Comparison of ENCODE assay signal across 1 cellular context in genomic region chr12:12551115-12551514, GRCh38.
TF ChIP-seq lines count a peak whose summit lies in the region.

No MANE protein-coding gene starts in this region.

TF ChIP-seq in GM12878, 131 proteins besides CTCF, POLR2A, EP300 and RAD21 (continued from another document):
- TF ChIP-seq, protein P1, sequence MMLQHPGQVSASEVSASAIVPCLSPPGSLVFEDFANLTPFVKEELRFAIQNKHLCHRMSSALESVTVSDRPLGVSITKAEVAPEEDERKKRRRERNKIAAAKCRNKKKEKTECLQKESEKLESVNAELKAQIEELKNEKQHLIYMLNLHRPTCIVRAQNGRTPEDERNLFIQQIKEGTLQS (IDR thresholded peaks at IDR 0.05; ENCODE audit: borderline replicate concordance, extremely low read depth, low read depth, low read length), result no peak
- TF ChIP-seq ESRRA (IDR thresholded peaks at IDR 0.05; ENCODE audit: low read length) (no peak), TCF7 (IDR thresholded peaks at IDR 0.05; ENCODE audit: borderline replicate concordance) (no peak), SKIL (IDR thresholded peaks at IDR 0.05; ENCODE audit: low read depth, poor library complexity, severe bottlenecking) (peak; percentile 6), DPF2 (IDR thresholded peaks at IDR 0.05) (no peak), CHD4 (IDR thresholded peaks at IDR 0.05) (no peak), RBBP5 (conservative IDR thresholded peaks at IDR 0.05) (no peak), NFIC (IDR thresholded peaks at IDR 0.05; ENCODE audit: low read depth, low read length) (no peak), SMC3 (IDR thresholded peaks at IDR 0.05; ENCODE audit: borderline replicate concordance, low read length) (no peak), SRF (IDR thresholded peaks at IDR 0.05; ENCODE audit: low read depth in 2 of 2, low read length in 2 of 2) (no peak), ZNF384 (IDR thresholded peaks at IDR 0.05; ENCODE audit: borderline replicate concordance, low read depth, low read length) (peak; percentile 42), PAX5 (IDR thresholded peaks at IDR 0.05; ENCODE audit: borderline replicate concordance, low read depth, low read length) (peak; percentile 60; the same call in 1 of the 2 replicates), BRCA1 (IDR thresholded peaks at IDR 0.05; ENCODE audit: low read depth, low read length) (no peak), RB1 (IDR thresholded peaks at IDR 0.05; ENCODE audit: borderline replicate concordance) (no peak), HDAC2 (IDR thresholded peaks at IDR 0.05) (no peak), CREB1 (IDR thresholded peaks at IDR 0.05; ENCODE audit: low read depth) (no peak), NFYA (IDR thresholded peaks at IDR 0.05; ENCODE audit: borderline replicate concordance, low read depth, low read length) (no peak), NBN (IDR thresholded peaks at IDR 0.05) (no peak), RELA (IDR thresholded peaks at IDR 0.05; ENCODE audit: borderline replicate concordance, partially characterized antibody) (no peak), MEF2A (IDR thresholded peaks at IDR 0.05; ENCODE audit: insufficient read depth, low read depth, low read length) (0 out of 2 replicates have a peak, but pooled peaks have one; percentile 4), NR2C2 (IDR thresholded peaks at IDR 0.05; ENCODE audit: borderline replicate concordance, control insufficient read depth, insufficient read length, low read depth) (no peak), RCOR1 (conservative IDR thresholded peaks at IDR 0.05; ENCODE audit: low read depth, low read length) (no peak), PML (IDR thresholded peaks at IDR 0.05; ENCODE audit: low read length) (no peak), IKZF1 (conservative IDR thresholded peaks at IDR 0.05) (no peak), ZNF207 (IDR thresholded peaks at IDR 0.05; ENCODE audit: borderline replicate concordance) (no peak), NR2F1 (conservative IDR thresholded peaks at IDR 0.05) (peak; percentile 19; the same call in 1 of the 2 replicates), RUNX3 (IDR thresholded peaks at IDR 0.05; ENCODE audit: low read length) (peak; percentile 27; the same call in 1 of the 2 replicates), TCF3 (IDR thresholded peaks at IDR 0.05; ENCODE audit: borderline replicate concordance, insufficient read depth, low read depth, low read length) (no peak), NFXL1 (IDR thresholded peaks at IDR 0.05; ENCODE audit: borderline replicate concordance) (no peak)
- TF ChIP-seq, protein P2, sequence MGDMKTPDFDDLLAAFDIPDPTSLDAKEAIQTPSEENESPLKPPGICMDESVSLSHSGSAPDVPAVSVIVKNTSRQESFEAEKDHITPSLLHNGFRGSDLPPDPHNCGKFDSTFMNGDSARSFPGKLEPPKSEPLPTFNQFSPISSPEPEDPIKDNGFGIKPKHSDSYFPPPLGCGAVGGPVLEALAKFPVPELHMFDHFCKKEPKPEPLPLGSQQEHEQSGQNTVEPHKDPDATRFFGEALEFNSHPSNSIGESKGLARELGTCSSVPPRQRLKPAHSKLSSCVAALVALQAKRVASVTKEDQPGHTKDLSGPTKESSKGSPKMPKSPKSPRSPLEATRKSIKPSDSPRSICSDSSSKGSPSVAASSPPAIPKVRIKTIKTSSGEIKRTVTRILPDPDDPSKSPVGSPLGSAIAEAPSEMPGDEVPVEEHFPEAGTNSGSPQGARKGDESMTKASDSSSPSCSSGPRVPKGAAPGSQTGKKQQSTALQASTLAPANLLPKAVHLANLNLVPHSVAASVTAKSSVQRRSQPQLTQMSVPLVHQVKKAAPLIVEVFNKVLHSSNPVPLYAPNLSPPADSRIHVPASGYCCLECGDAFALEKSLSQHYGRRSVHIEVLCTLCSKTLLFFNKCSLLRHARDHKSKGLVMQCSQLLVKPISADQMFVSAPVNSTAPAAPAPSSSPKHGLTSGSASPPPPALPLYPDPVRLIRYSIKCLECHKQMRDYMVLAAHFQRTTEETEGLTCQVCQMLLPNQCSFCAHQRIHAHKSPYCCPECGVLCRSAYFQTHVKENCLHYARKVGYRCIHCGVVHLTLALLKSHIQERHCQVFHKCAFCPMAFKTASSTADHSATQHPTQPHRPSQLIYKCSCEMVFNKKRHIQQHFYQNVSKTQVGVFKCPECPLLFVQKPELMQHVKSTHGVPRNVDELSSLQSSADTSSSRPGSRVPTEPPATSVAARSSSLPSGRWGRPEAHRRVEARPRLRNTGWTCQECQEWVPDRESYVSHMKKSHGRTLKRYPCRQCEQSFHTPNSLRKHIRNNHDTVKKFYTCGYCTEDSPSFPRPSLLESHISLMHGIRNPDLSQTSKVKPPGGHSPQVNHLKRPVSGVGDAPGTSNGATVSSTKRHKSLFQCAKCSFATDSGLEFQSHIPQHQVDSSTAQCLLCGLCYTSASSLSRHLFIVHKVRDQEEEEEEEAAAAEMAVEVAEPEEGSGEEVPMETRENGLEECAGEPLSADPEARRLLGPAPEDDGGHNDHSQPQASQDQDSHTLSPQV (IDR thresholded peaks at IDR 0.05), result no peak
- TF ChIP-seq, protein P3, sequence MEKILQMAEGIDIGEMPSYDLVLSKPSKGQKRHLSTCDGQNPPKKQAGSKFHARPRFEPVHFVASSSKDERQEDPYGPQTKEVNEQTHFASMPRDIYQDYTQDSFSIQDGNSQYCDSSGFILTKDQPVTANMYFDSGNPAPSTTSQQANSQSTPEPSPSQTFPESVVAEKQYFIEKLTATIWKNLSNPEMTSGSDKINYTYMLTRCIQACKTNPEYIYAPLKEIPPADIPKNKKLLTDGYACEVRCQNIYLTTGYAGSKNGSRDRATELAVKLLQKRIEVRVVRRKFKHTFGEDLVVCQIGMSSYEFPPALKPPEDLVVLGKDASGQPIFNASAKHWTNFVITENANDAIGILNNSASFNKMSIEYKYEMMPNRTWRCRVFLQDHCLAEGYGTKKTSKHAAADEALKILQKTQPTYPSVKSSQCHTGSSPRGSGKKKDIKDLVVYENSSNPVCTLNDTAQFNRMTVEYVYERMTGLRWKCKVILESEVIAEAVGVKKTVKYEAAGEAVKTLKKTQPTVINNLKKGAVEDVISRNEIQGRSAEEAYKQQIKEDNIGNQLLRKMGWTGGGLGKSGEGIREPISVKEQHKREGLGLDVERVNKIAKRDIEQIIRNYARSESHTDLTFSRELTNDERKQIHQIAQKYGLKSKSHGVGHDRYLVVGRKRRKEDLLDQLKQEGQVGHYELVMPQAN (conservative IDR thresholded peaks at IDR 0.05), result no peak
TF ChIP-seq in GM12878: peak in this region for 8.
